9 cellular contexts compared by ENCODE assay signal in the genomic region with DNA sequence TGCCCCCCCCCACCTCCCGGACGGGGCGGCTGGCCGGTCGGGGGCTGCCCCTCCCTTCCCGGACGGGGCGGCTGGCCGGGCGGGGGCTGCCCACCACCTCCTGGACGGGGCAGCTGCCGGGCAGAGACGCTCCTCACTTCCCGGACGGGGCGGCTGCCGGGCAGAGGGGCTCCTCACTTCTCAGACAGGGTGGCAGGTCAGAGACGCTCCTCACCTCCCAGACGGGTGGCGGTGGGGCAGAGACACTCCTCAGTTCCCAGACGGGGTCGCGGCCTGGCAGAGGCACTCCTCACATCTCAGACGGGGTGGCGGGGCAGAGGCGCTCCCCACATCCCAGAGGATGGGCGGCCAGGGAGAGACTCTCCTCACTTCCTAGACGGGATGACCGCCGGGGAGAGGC. TPM values are rescaled to one million over a fixed set of nuclear protein-coding genes. Genes with fewer than 3 reads are reported as not detected.
"Had no signal": no experiment of that assay in that cellular context is flagged by ENCODE, and none has a peak within 500 bp of the region (broad histone marks: within the 10 kb centered on the region; RNA-seq: fewer than 3 reads in every experiment).

No MANE protein-coding gene starts in this region.

- H3K27ac ChIP-seq: HL-60, KMS-11 had no signal

- ATAC-seq: HepG2, K562 had no signal

- H3K4me3 ChIP-seq: K562 had no signal

- DNase-seq: IMR-90, KBM-7, KG1 had no signal

- H3K27me3 Mint-ChIP-seq: IgD-negative memory B cell had no signal

- H3K9me3 Mint-ChIP-seq: IgD-negative memory B cell had no signal

- H3K4me3 Mint-ChIP-seq: IgD-negative memory B cell had no signal

- H3K27ac Mint-ChIP-seq: IgD-negative memory B cell had no signal

RNA-seq across cellular contexts. Expression of a gene that starts 43.7 kb away (rescaled TPM):
- total RNA-seq: HT-29 had no signal
- polyA plus RNA-seq: IgD-negative memory B cell had no signal
